Comparison of ENCODE assay signal across 1 cellular context in the genomic region with DNA sequence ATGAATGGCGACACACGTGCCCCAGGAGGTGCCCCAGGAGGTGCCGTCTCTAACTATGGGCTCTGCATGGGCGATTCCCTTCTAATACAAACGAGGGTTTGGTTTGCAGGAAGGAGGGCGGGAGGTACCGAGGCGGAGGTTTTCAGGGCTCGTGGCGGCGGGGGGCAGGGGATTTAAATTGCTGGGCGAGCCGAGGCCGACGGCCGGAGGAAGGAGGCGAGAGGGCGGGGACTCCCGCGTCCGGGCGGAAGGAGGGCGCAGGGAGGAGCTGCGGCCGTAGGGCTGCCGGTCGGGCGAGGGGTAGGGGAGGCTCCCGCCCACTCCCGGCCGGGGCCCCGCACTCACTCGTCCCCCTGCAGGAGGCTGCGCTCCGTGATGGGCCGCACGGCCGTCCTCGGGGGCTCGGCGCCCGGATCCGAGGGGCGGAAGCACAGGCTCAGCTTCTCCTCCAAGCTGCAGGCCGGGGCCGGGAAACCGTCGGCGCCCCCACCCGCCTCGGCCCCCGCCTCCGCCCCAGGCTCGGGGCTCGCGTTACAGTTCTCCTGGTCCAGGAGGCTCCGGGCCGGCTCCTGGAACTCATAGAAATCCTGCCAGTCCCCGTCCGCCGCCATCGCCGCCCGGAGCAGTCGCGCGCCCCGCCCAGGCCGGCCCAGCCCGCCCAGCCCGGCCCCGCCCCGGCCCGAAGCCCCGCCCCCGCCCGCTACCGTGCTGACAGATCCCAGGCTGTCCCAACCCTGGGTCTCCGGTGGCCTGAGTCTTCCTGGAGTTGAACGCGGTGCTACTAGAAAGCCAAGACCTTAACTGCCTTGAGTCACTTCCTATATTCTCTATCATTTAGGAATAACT.
TF ChIP-seq lines count a peak whose summit lies in the region.

A gene with protein sequence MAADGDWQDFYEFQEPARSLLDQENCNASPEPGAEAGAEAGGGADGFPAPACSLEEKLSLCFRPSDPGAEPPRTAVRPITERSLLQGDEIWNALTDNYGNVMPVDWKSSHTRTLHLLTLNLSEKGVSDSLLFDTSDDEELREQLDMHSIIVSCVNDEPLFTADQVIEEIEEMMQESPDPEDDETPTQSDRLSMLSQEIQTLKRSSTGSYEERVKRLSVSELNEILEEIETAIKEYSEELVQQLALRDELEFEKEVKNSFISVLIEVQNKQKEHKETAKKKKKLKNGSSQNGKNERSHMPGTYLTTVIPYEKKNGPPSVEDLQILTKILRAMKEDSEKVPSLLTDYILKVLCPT (minus strand): TSS at position 637 of the 846 bp plus-strand sequence. CDS start 26 bp downstream, at position 611.

TF ChIP-seq in HCT116, 20 proteins besides CTCF, POLR2A, EP300 and RAD21 (continued from another document):
- TF ChIP-seq, protein P1, sequence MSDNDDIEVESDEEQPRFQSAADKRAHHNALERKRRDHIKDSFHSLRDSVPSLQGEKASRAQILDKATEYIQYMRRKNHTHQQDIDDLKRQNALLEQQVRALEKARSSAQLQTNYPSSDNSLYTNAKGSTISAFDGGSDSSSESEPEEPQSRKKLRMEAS (IDR thresholded peaks at IDR 0.05), result peak; percentile 88
- TF ChIP-seq EZH2phosphoT487 (IDR thresholded peaks at IDR 0.05; ENCODE audit: borderline replicate concordance), result no peak
- no peak for TF ChIP-seq ELF1 (IDR thresholded peaks at IDR 0.05; ENCODE audit: borderline replicate concordance, low read depth)
- peak; percentile 63 for TF ChIP-seq POLR2AphosphoS5 (IDR thresholded peaks at IDR 0.05; ENCODE audit: low read depth, low read length)
- TF ChIP-seq SRF (IDR thresholded peaks at IDR 0.05; ENCODE audit: low read depth), result no peak
- no peak for TF ChIP-seq ZNF274 (IDR thresholded peaks at IDR 0.05; ENCODE audit: low read depth, low read length)
- TF ChIP-seq, protein P2, sequence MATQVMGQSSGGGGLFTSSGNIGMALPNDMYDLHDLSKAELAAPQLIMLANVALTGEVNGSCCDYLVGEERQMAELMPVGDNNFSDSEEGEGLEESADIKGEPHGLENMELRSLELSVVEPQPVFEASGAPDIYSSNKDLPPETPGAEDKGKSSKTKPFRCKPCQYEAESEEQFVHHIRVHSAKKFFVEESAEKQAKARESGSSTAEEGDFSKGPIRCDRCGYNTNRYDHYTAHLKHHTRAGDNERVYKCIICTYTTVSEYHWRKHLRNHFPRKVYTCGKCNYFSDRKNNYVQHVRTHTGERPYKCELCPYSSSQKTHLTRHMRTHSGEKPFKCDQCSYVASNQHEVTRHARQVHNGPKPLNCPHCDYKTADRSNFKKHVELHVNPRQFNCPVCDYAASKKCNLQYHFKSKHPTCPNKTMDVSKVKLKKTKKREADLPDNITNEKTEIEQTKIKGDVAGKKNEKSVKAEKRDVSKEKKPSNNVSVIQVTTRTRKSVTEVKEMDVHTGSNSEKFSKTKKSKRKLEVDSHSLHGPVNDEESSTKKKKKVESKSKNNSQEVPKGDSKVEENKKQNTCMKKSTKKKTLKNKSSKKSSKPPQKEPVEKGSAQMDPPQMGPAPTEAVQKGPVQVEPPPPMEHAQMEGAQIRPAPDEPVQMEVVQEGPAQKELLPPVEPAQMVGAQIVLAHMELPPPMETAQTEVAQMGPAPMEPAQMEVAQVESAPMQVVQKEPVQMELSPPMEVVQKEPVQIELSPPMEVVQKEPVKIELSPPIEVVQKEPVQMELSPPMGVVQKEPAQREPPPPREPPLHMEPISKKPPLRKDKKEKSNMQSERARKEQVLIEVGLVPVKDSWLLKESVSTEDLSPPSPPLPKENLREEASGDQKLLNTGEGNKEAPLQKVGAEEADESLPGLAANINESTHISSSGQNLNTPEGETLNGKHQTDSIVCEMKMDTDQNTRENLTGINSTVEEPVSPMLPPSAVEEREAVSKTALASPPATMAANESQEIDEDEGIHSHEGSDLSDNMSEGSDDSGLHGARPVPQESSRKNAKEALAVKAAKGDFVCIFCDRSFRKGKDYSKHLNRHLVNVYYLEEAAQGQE (IDR thresholded peaks at IDR 0.05; ENCODE audit: low read depth), result no peak
- TF ChIP-seq, protein P3, sequence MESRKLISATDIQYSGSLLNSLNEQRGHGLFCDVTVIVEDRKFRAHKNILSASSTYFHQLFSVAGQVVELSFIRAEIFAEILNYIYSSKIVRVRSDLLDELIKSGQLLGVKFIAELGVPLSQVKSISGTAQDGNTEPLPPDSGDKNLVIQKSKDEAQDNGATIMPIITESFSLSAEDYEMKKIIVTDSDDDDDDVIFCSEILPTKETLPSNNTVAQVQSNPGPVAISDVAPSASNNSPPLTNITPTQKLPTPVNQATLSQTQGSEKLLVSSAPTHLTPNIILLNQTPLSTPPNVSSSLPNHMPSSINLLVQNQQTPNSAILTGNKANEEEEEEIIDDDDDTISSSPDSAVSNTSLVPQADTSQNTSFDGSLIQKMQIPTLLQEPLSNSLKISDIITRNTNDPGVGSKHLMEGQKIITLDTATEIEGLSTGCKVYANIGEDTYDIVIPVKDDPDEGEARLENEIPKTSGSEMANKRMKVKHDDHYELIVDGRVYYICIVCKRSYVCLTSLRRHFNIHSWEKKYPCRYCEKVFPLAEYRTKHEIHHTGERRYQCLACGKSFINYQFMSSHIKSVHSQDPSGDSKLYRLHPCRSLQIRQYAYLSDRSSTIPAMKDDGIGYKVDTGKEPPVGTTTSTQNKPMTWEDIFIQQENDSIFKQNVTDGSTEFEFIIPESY (IDR thresholded peaks at IDR 0.05; ENCODE audit: extremely low read depth, insufficient replicate concordance, low read length), result no peak
- TF ChIP-seq FOSL1 (IDR thresholded peaks at IDR 0.05; ENCODE audit: low read depth), result no peak
- TF ChIP-seq, protein P4, sequence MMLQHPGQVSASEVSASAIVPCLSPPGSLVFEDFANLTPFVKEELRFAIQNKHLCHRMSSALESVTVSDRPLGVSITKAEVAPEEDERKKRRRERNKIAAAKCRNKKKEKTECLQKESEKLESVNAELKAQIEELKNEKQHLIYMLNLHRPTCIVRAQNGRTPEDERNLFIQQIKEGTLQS (IDR thresholded peaks at IDR 0.05), result no peak
- TF ChIP-seq SIN3A (IDR thresholded peaks at IDR 0.05; ENCODE audit: low read depth), result peak; percentile 83
- TF ChIP-seq SP1 (IDR thresholded peaks at IDR 0.05; ENCODE audit: low read depth), result no peak; the same call in 1 of the 2 replicates
